Comparison of ENCODE assay signal across 8 cellular contexts in genomic region chr3:55488398-55489055, GRCh38. TPM values are rescaled to one million over a fixed set of nuclear protein-coding genes. Genes with fewer than 3 reads are reported as not detected.
DNase-seq lines count a peak whose midpoint lies in the region; ATAC-seq, FAIRE-seq and TF ChIP-seq lines count a peak whose summit lies in the region.

No MANE protein-coding gene starts in this region.

- BruUV-seq in K562 (replicated peaks; lab: Mats Ljungman, UMichigan): no TSS peak

- H3K9me1 ChIP-seq in K562 (ENCODE audit: control insufficient read depth, insufficient read depth, low read length): no peaks in the 10 kb centered on the region

- H3K4me2 ChIP-seq in Karpas-422 (ENCODE audit: low read depth, low read length, poor library complexity, severe bottlenecking): peak overlapping the region; percentile 87
- H3K4me2 ChIP-seq in K562 (ENCODE audit: insufficient read depth, low read length): no peak overlapping the region

- H3K9ac ChIP-seq in Karpas-422 (ENCODE audit: low read length): peak overlapping the region; percentile 96
- no peak overlapping the region for H3K9ac ChIP-seq in K562 (ENCODE audit: insufficient read depth in 1 of 2, low read depth in 2 of 2, low read length in 2 of 2)

- intact Hi-C loops in K562 (cut with micrococcal nuclease) (loop anchor here (10.0 kb wide), 1 partner anchor 256 kb away; no protein-coding TSS in a partner anchor), gastrocnemius medialis (cut with DNase I; ENCODE audit: low total_unique reads) (loop anchor here (5.0 kb wide), 3 partner anchors 536 to 636 kb away; no protein-coding TSS in a partner anchor)

- CTCF ChIA-PET in K562 (lab: Yijun Ruan, JAX; ENCODE audit: low intra/inter-chr PET ratio): no interaction called here

- POLR2A ChIA-PET in K562 (lab: Yijun Ruan, JAX): interaction anchor here (0.6 kb wide), 1 partner anchor 22 kb away, joined by 5 read pairs; no protein-coding TSS in a partner anchor

- no peak for ATAC-seq in K562
- ATAC-seq in gastrocnemius medialis: peak in 1 of 2 donors; percentile 40
- ATAC-seq in HG02759 (IDR thresholded peaks at IDR 0.05; ENCODE audit: unreplicated experiment): no peak
- no peak for ATAC-seq in HG02885 (IDR thresholded peaks at IDR 0.05; ENCODE audit: poor library complexity, unreplicated experiment)

- peaks cover under 1% of the 10 kb centered on the region; the same call in 1 of the 2 replicates for H4K20me1 ChIP-seq in Karpas-422 (ENCODE audit: insufficient read depth, low read depth, low read length)
- no peaks in the 10 kb centered on the region for H4K20me1 ChIP-seq in K562 (replicated peaks; ENCODE audit: control insufficient read depth, insufficient read depth, low read length)

- H2AFZ ChIP-seq in Karpas-422 (ENCODE audit: low read length): no peak overlapping the region
- no peak overlapping the region for H2AFZ ChIP-seq in K562 (ENCODE audit: low read depth, low read length)

- peaks cover 41% of the 10 kb centered on the region for H3K79me2 ChIP-seq in Karpas-422 (ENCODE audit: low read length)
- H3K79me2 ChIP-seq in K562 (ENCODE audit: control insufficient read depth, insufficient read depth, low read length): no peaks in the 10 kb centered on the region

- no peaks in the 10 kb centered on the region for H3K9me2 ChIP-seq in Karpas-422 (replicated peaks; ENCODE audit: insufficient read depth, low read length)

- H3K4me1 ChIP-seq in Karpas-422 (ENCODE audit: low read length) (peaks cover 39% of the 10 kb centered on the region), K562 (replicated peaks in 1 of 2; ENCODE audit: control insufficient read depth in 2 of 2, insufficient read depth in 2 of 2, low read length in 2 of 2) (peaks cover 0 to 3% of the 10 kb centered on the region in 2 experiments; a peak in 1 of 5 replicates), iPS DF 6.9 (ENCODE audit: control insufficient read depth, insufficient read depth, low read length) (0 out of 2 replicates have a peak, but pooled peaks cover 2% of the 10 kb centered on the region), gastrocnemius medialis (peaks cover 0 to 23% of the 10 kb centered on the region in 2 donors)

- H3K36me3 ChIP-seq in Karpas-422 (ENCODE audit: insufficient read depth, low read length) (peaks cover 4% of the 10 kb centered on the region; the same call in 1 of the 2 replicates), K562 (ENCODE audit: control insufficient read depth, insufficient read depth, low read length) (no peaks in the 10 kb centered on the region), iPS DF 6.9 (ENCODE audit: control insufficient read depth, insufficient read depth, low read length) (no peaks in the 10 kb centered on the region), gastrocnemius medialis (no peaks in the 10 kb centered on the region)

- TF ChIP-seq EP300 in K562 (IDR thresholded peaks at IDR 0.05; ENCODE audit: low read length): no peak

- peak; percentile 98 for DNase-seq in Karpas-422
- peak in 3 of 4 experiments; percentile 15 to 27 (median 18) for DNase-seq in K562 (ENCODE audit: extremely low read depth in 1 of 4, low spot score in 3 of 4)
- no peak for DNase-seq in iPS DF 6.9 (ENCODE audit: low read depth, low spot score)
- peak; percentile 48 to 54 for DNase-seq in gastrocnemius medialis
- no peak for DNase-seq in NCI-H2081 treated with DMSO at 0.1 percent for 48 hours (lab: John Stamatoyannopoulos, UW)

- peak overlapping the region; percentile 97 for H3K27ac ChIP-seq in Karpas-422 (ENCODE audit: low read length)
- H3K27ac ChIP-seq in K562 (ENCODE audit: extremely low read depth, low read depth, low read length): no peak overlapping the region
- H3K27ac ChIP-seq in iPS DF 6.9 (ENCODE audit: low read length): no peak overlapping the region
- H3K27ac ChIP-seq in gastrocnemius medialis: peak overlapping the region; percentile 45 to 82 (median 73)

- H3K4me3 ChIP-seq in GM08714 (ENCODE audit: low read length) (peak overlapping the region; percentile 61; the same call in 1 of the 2 replicates), Karpas-422 (ENCODE audit: low read length) (peak overlapping the region; percentile 80), K562 (no peak overlapping the region), iPS DF 6.9 (ENCODE audit: low read length) (peak overlapping the region; percentile 43; the same call in 1 of the 2 replicates), gastrocnemius medialis (peak overlapping the region; percentile 57 to 82 (median 68))

- 13% methylated on average over 9 of the region's 30 CpGs for WGBS in K562 (ENCODE audit: insufficient coverage, low coverage, missing lambda C conversion rate)
- WGBS in iPS DF 6.9 (ENCODE audit: insufficient coverage, insufficient read length): no CpG with 5 or more reads among the region's 30 CpGs

- FAIRE-seq in K562 (lab: Jason Lieb, UNC): no peak

- TF ChIP-seq RAD21 in K562 (CRISPR knock-in tag; conservative IDR thresholded peaks at IDR 0.05 in 1 of 2, IDR thresholded peaks at IDR 0.05 in 1 of 2): no peak

- no peak for TF ChIP-seq POLR2A in K562 (conservative IDR thresholded peaks at IDR 0.05)
- no peak for TF ChIP-seq POLR2A in gastrocnemius medialis (IDR thresholded peaks at IDR 0.05)

- H3K9me3 ChIP-seq in Karpas-422 (ENCODE audit: low read length) (no peaks in the 10 kb centered on the region), K562 (replicated peaks; ENCODE audit: control insufficient read depth, insufficient read depth, low read depth, low read length) (no peaks in the 10 kb centered on the region), iPS DF 6.9 (ENCODE audit: control insufficient read depth, insufficient read depth, low read length) (no peaks in the 10 kb centered on the region), gastrocnemius medialis (no peaks in the 10 kb centered on the region)

- H3K27me3 ChIP-seq in Karpas-422 (ENCODE audit: low read length) (no peaks in the 10 kb centered on the region), K562 (ENCODE audit: control insufficient read depth in 2 of 2, insufficient read depth in 2 of 2, low read length in 2 of 2) (peaks cover 0 to 26% of the 10 kb centered on the region in 2 experiments; a peak in 2 of 5 replicates), iPS DF 6.9 (ENCODE audit: control insufficient read depth, insufficient read depth, low read length) (peaks cover 27% of the 10 kb centered on the region), gastrocnemius medialis (no peaks in the 10 kb centered on the region)

- in situ Hi-C loops in K562 (cut with MboI): no loop called here
- in situ Hi-C loops in gastrocnemius medialis (cut with MboI; ENCODE audit: low sequenced_read_pairs in 4 of 4): loop anchor here (10.0 to 25.0 kb wide), 6 partner anchors 249 to 999 kb away; no protein-coding TSS in a partner anchor

- TF ChIP-seq CTCF in K562 (IDR thresholded peaks at IDR 0.05 in 2 of 3, conservative IDR thresholded peaks at IDR 0.05 in 1 of 3; ENCODE audit: insufficient read depth in 2 of 3, low read depth in 1 of 3, low read length in 3 of 3) (no peak), gastrocnemius medialis (IDR thresholded peaks at IDR 0.05 in 4 of 5, conservative IDR thresholded peaks at IDR 0.05 in 1 of 5) (no peak)

TF ChIP-seq in K562, 482 proteins besides CTCF, POLR2A, EP300 and RAD21:
- TF ChIP-seq NRF1 (conservative IDR thresholded peaks at IDR 0.05 in 1 of 2, IDR thresholded peaks at IDR 0.05 in 1 of 2): peak; percentile 72 to 76
- no peak for TF ChIP-seq ZNF12 (CRISPR knock-in tag; IDR thresholded peaks at IDR 0.05)
- TF ChIP-seq ETV1 (tag; conservative IDR thresholded peaks at IDR 0.05; ENCODE audit: low read depth): no peak

RNA-seq across cellular contexts. Expression of gene WNT5A, which starts 1.4 kb away (rescaled TPM):
- 55.8 and 69.6 TPM in 2 replicates for total RNA-seq in Karpas-422 (2014; rRNA removed; shearing (Covaris generic); ENCODE audit: low replicate concordance)
- not detected in 2 replicates for total RNA-seq in K562 (2011; cell fraction: chromatin; rRNA removed; ENCODE audit: low replicate concordance)
- not detected in 2 replicates for total RNA-seq in K562 (2011; cell fraction: nucleolus; rRNA removed)
- not detected in 2 replicates for total RNA-seq in K562 (2011; cell fraction: nucleoplasm; rRNA removed)
- total RNA-seq in K562 (2014; rRNA removed) (not detected in 2 replicates), K562 (2014; rRNA removed; fragmentation: Illumina TruSeq; extraction: Trizol) (not detected in 2 replicates), K562 (2015; rRNA removed; fragmentation: Illumina TruSeq; extraction: Trizol) (not detected in 2 replicates), K562 (2021) (0.11 and 0.25 TPM in 2 replicates), gastrocnemius medialis (1 to 10 TPM; 1.6 to 2.9 (median 1.9) TPM)
- polyA plus RNA-seq in K562 (2011; rRNA removed) (not detected in 2 replicates), K562 (2014; fragmentation: Illumina TruSeq; extraction: Trizol) (not detected in 2 replicates), K562 (2014; fragmentation: Nextera tagmentation; extraction: Ambion mirVana) (not detected), K562 (2014; rRNA removed) (not detected in 2 replicates)
- polyA plus RNA-seq in K562 (2011; cell fraction: cytosol; rRNA removed): not detected in 2 replicates
- polyA plus RNA-seq in K562 (2011; cell fraction: nucleus; rRNA removed): not detected in 2 replicates
- not detected in 2 replicates for polyA plus RNA-seq in K562 (2012)
- not detected in 2 replicates for polyA minus RNA-seq in K562 (2011; rRNA and poly(A)+ RNA removed)
- polyA minus RNA-seq in K562 (2011; cell fraction: cytosol; rRNA and poly(A)+ RNA removed): not detected in 2 replicates
- 0.27 TPM in 1 of 2 replicates, not detected in the other for polyA minus RNA-seq in K562 (2011; cell fraction: nucleus; rRNA and poly(A)+ RNA removed)

Comparison
In these comparisons a context has a peak if more than half of its experiments do, and no peak if none do; other contexts are left out.
1. DNase-seq: peak in Karpas-422 (single experiment), K562 (3 of 4) and gastrocnemius medialis (2 of 2); none in iPS DF 6.9 (single experiment) and NCI-H2081 treated with DMSO at 0.1 percent for 48 hours (single experiment).
2. H3K27ac ChIP-seq: peak in Karpas-422 (single experiment) and gastrocnemius medialis (4 of 4); none in K562 (single experiment) and iPS DF 6.9 (single experiment).
3. RNA of gene WNT5A, which starts 1.4 kb away (total RNA-seq): 55.8 to 69.6 TPM in Karpas-422; 1.6 to 2.9 TPM in gastrocnemius medialis and 0.11 to 0.25 TPM in K562; every median in the first group is over 10 times any median in the second.